Comparison of ENCODE assay signal across 9 cellular contexts in genomic region chr12:112325157-112325556, GRCh38.
"Had no signal": no experiment of that assay in that cellular context is flagged by ENCODE, and none has a peak within 500 bp of the region (broad histone marks: within the 10 kb centered on the region; RNA-seq: fewer than 3 reads in every experiment).

No MANE protein-coding gene starts in this region.

- H3K27ac ChIP-seq: GM23248, HL-60 had no signal

- ATAC-seq: HCT116 had no signal

- DNase-seq: GM23248, GOT3, H7, IMR-90, KG1 had no signal

- H3K4me3 ChIP-seq: GM23248, HAP-1, K562 had no signal

- H3K36me3 ChIP-seq: HAP-1 had no signal

- H3K9me3 ChIP-seq: HAP-1 had no signal
